Comparison of ENCODE assay signal across 32 cellular contexts in genomic region chr22:35967046-35967397, GRCh38.
"Had no signal": no experiment of that assay in that cellular context is flagged by ENCODE, and none has a peak within 500 bp of the region (broad histone marks: within the 10 kb centered on the region; RNA-seq: fewer than 3 reads in every experiment).

No MANE protein-coding gene starts in this region.

- H3K27ac Mint-ChIP-seq: activated B cell treated with CpG ODN at 0.5 μM for 24 hours; activated CD8-positive, alpha-beta T cell treated with anti-CD3 and anti-CD28 coated beads for 36 hours; activated naive CD8-positive, alpha-beta T cell; activated T-helper 17 cell treated with anti-CD3 and anti-CD28 coated beads, Interleukin-2, amount 50 U/mL, for 72 hours; dendritic cell treated with granulocyte-macrophage colony-stimulating factor and Interleukin-4, amounts not matched to agents 40 ng/mL and 50 ng/mL, for 4 days; endodermal cell; T-helper 17 cell; T-helper 2 cell treated with Interferon-gamma antibody and Interleukin-4, amounts not matched to agents 5 μg/mL and 100 μg/mL, for 36 hours had no signal

- H3K27me3 ChIP-seq: brain microvascular endothelial cell, dorsolateral prefrontal cortex, foreskin keratinocyte, gastrocnemius medialis, heart left ventricle had no signal

- H3K36me3 ChIP-seq: brain microvascular endothelial cell, gastrocnemius medialis, heart left ventricle, WERI-Rb-1 had no signal

- H3K9me3 Mint-ChIP-seq: activated B cell treated with CpG ODN at 0.5 μM for 24 hours; activated CD8-positive, alpha-beta T cell treated with anti-CD3 and anti-CD28 coated beads for 36 hours; activated T-cell treated with anti-CD3 and anti-CD28 coated beads, Interleukin-2, amount 50 U/mL, for 4 hours; activated T-helper 17 cell treated with anti-CD3 and anti-CD28 coated beads, Interleukin-2, amount 50 U/mL, for 72 hours; central memory CD8-positive, alpha-beta T cell; dendritic cell treated with granulocyte-macrophage colony-stimulating factor and Interleukin-4, amounts not matched to agents 40 ng/mL and 50 ng/mL, for 4 days; endodermal cell; T-helper 2 cell treated with Interferon-gamma antibody and Interleukin-4, amounts not matched to agents 5 μg/mL and 100 μg/mL, for 36 hours had no signal

- H3K4me3 ChIP-seq: coronary artery, dorsolateral prefrontal cortex, gastrocnemius medialis, heart left ventricle had no signal

- DNase-seq: activated B cell treated with CpG ODN at 0.5 μM for 24 hours; activated CD4-positive, alpha-beta T cell treated with anti-CD3 and anti-CD28 coated beads for 48 hours; activated CD4-positive, alpha-beta T cell treated with anti-CD3 and anti-CD28 coated beads, Interleukin-2, amount 50 U/mL, for 1 hour; activated CD4-positive, alpha-beta T cell treated with anti-CD3 and anti-CD28 coated beads, Interleukin-2, amount 50 U/mL, for 48 hours; activated CD8-positive, alpha-beta memory T cell treated with anti-CD3 and anti-CD28 coated beads for 24 hours; activated CD8-positive, alpha-beta T cell treated with anti-CD3 and anti-CD28 coated beads for 36 hours; activated effector memory CD4-positive, alpha-beta T cell treated with Interleukin-2 at 50 U/mL for 16 hours; activated gamma-delta T cell treated with Interleukin-2 at 50 U/mL for 16 hours; activated naive CD4-positive, alpha-beta T cell treated with anti-CD3 and anti-CD28 coated beads, Interleukin-2, amount 50 U/mL, for 16 hours; activated naive CD4-positive, alpha-beta T cell treated with Interleukin-2 at 50 U/mL for 16 hours; activated T-cell treated with anti-CD3 and anti-CD28 coated beads, Interleukin-2, amount 50 U/mL, for 4 hours; amniotic stem cell; anterior cingulate cortex; brain microvascular endothelial cell; dorsolateral prefrontal cortex; effector memory CD4-positive, alpha-beta T cell; endodermal cell; foreskin keratinocyte; gastrocnemius medialis; glutamatergic neuron; heart left ventricle; T-helper 17 cell; T1000; WERI-Rb-1 had no signal

- H3K4me3 Mint-ChIP-seq: activated B cell treated with CpG ODN at 0.5 μM for 24 hours; activated CD8-positive, alpha-beta T cell treated with anti-CD3 and anti-CD28 coated beads for 36 hours; activated naive CD8-positive, alpha-beta T cell; activated T-cell treated with anti-CD3 and anti-CD28 coated beads, Interleukin-2, amount 50 U/mL, for 4 hours; activated T-helper 17 cell treated with anti-CD3 and anti-CD28 coated beads, Interleukin-2, amount 50 U/mL, for 72 hours; central memory CD8-positive, alpha-beta T cell; dendritic cell treated with granulocyte-macrophage colony-stimulating factor and Interleukin-4, amounts not matched to agents 40 ng/mL and 50 ng/mL, for 4 days; endodermal cell; T-helper 17 cell; T-helper 2 cell treated with Interferon-gamma antibody and Interleukin-4, amounts not matched to agents 5 μg/mL and 100 μg/mL, for 36 hours had no signal

- H3K4me1 Mint-ChIP-seq: activated B cell treated with CpG ODN at 0.5 μM for 24 hours; activated T-helper 17 cell treated with anti-CD3 and anti-CD28 coated beads, Interleukin-2, amount 50 U/mL, for 72 hours; central memory CD8-positive, alpha-beta T cell had no signal

- H3K9me3 ChIP-seq: gastrocnemius medialis, heart left ventricle had no signal

- H3K27ac ChIP-seq: brain microvascular endothelial cell, coronary artery, foreskin keratinocyte, gastrocnemius medialis, WERI-Rb-1 had no signal

- H3K36me3 Mint-ChIP-seq: activated naive CD8-positive, alpha-beta T cell had no signal

- ATAC-seq: activated CD4-positive, CD25-positive, alpha-beta regulatory T cell treated with anti-CD3 and anti-CD28 coated beads, Interleukin-2, amount 50 U/mL, for 24 hours; activated CD8-positive, alpha-beta T cell treated with anti-CD3 and anti-CD28 coated beads for 36 hours; activated T-cell treated with anti-CD3 and anti-CD28 coated beads, Interleukin-2, amount 50 U/mL, for 4 hours; activated T-helper 17 cell treated with anti-CD3 and anti-CD28 coated beads, Interleukin-2, amount 50 U/mL, for 72 hours; esophagus mucosa; foreskin keratinocyte; gastrocnemius medialis; heart left ventricle; T-helper 17 cell had no signal

- H3K4me1 ChIP-seq: foreskin keratinocyte had no signal
